1 cellular context compared by ENCODE assay signal in the genomic region with DNA sequence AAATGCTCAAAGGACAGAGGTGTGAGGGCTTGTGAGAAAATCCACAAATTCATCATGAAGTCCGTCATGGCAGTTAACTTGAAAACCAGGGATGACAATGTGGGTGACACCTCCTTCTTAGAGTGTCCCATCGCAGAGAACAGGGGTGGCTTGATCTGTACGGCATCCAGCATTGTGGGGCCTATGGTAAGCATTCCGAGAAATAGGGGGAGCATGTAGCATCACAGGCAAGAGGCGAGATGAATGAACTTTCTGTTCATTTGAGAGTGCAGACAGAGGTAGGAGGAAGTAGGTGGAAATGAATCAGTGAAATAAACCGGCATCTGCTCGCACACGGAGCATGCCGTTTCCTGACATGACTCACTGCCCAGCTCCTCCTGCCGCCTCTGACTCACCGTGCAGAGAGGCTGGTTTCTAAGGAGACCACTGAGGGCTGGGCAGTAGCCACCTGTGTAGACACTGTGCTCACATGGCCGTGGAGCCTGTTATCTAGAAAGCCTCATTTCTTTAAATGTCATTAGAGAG.
TF ChIP-seq lines count a peak whose summit lies in the region.

No MANE protein-coding gene starts in this region.

TF ChIP-seq in HEK293, 187 proteins besides CTCF, POLR2A, EP300 and RAD21 (continued from another document and continues in another):
- TF ChIP-seq ZNF692 (tag by site-specific recombination; IDR thresholded peaks at IDR 0.05) = peak; percentile 60; the same call in 1 of the 2 replicates
- no peak for TF ChIP-seq ZNF621 (tag by site-specific recombination; IDR thresholded peaks at IDR 0.05)
- no peak for TF ChIP-seq ZNF391 (tag by site-specific recombination; IDR thresholded peaks at IDR 0.05; ENCODE audit: borderline replicate concordance, low read depth)
- peak; percentile 99 for TF ChIP-seq PRDM10 (tag by site-specific recombination; IDR thresholded peaks at IDR 0.05)
- peak; percentile 55; the same call in 1 of the 2 replicates for TF ChIP-seq ZFP69B (tag by site-specific recombination; IDR thresholded peaks at IDR 0.05)
- TF ChIP-seq, protein P1, sequence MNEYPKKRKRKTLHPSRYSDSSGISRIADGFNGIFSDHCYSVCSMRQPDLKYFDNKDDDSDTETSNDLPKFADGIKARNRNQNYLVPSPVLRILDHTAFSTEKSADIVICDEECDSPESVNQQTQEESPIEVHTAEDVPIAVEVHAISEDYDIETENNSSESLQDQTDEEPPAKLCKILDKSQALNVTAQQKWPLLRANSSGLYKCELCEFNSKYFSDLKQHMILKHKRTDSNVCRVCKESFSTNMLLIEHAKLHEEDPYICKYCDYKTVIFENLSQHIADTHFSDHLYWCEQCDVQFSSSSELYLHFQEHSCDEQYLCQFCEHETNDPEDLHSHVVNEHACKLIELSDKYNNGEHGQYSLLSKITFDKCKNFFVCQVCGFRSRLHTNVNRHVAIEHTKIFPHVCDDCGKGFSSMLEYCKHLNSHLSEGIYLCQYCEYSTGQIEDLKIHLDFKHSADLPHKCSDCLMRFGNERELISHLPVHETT (tag by site-specific recombination; IDR thresholded peaks at IDR 0.05) = 0 out of 2 replicates have a peak, but pooled peaks have one; percentile 26
- TF ChIP-seq ZNF302 (tag by site-specific recombination; IDR thresholded peaks at IDR 0.05; ENCODE audit: low read depth) = no peak
- TF ChIP-seq ZBTB20 (tag by site-specific recombination; IDR thresholded peaks at IDR 0.05) = peak; percentile 91
- no peak for TF ChIP-seq ZNF140 (tag by site-specific recombination; IDR thresholded peaks at IDR 0.05)
- TF ChIP-seq, protein P2, sequence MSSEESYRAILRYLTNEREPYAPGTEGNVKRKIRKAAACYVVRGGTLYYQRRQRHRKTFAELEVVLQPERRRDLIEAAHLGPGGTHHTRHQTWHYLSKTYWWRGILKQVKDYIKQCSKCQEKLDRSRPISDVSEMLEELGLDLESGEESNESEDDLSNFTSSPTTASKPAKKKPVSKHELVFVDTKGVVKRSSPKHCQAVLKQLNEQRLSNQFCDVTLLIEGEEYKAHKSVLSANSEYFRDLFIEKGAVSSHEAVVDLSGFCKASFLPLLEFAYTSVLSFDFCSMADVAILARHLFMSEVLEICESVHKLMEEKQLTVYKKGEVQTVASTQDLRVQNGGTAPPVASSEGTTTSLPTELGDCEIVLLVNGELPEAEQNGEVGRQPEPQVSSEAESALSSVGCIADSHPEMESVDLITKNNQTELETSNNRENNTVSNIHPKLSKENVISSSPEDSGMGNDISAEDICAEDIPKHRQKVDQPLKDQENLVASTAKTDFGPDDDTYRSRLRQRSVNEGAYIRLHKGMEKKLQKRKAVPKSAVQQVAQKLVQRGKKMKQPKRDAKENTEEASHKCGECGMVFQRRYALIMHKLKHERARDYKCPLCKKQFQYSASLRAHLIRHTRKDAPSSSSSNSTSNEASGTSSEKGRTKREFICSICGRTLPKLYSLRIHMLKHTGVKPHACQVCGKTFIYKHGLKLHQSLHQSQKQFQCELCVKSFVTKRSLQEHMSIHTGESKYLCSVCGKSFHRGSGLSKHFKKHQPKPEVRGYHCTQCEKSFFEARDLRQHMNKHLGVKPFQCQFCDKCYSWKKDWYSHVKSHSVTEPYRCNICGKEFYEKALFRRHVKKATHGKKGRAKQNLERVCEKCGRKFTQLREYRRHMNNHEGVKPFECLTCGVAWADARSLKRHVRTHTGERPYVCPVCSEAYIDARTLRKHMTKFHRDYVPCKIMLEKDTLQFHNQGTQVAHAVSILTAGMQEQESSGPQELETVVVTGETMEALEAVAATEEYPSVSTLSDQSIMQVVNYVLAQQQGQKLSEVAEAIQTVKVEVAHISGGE (tag by site-specific recombination; conservative IDR thresholded peaks at IDR 0.05; ENCODE audit: low read depth) = peak; percentile 83
- TF ChIP-seq KLF9 (tag by site-specific recombination; IDR thresholded peaks at IDR 0.05; ENCODE audit: low read depth) = no peak
- peak; percentile 95 for TF ChIP-seq PRDM1 (tag by site-specific recombination; IDR thresholded peaks at IDR 0.05)
- peak; percentile 64 for TF ChIP-seq ZNF335 (tag by site-specific recombination; conservative IDR thresholded peaks at IDR 0.05)
- TF ChIP-seq ZNF239 (tag by site-specific recombination; IDR thresholded peaks at IDR 0.05) = no peak
- TF ChIP-seq ZNF394 (tag by site-specific recombination; IDR thresholded peaks at IDR 0.05; ENCODE audit: borderline replicate concordance) = peak; percentile 87
- TF ChIP-seq ZXDB (tag by site-specific recombination; IDR thresholded peaks at IDR 0.05) = 0 out of 2 replicates have a peak, but pooled peaks have one; percentile 13
- no peak for TF ChIP-seq ZNF148 (tag by site-specific recombination; IDR thresholded peaks at IDR 0.05; ENCODE audit: borderline replicate concordance)
- no peak for TF ChIP-seq ZNF146 (tag by site-specific recombination; IDR thresholded peaks at IDR 0.05)
- no peak for TF ChIP-seq ZNF791 (tag by site-specific recombination; IDR thresholded peaks at IDR 0.05)
- TF ChIP-seq ZNF24 (tag by site-specific recombination; IDR thresholded peaks at IDR 0.05) = peak; percentile 41; the same call in 1 of the 2 replicates
- no peak; the same call in 1 of the 2 replicates for TF ChIP-seq KLF10 (tag by site-specific recombination; IDR thresholded peaks at IDR 0.05)
- TF ChIP-seq ZBTB17 (tag by site-specific recombination; IDR thresholded peaks at IDR 0.05) = peak; percentile 74
- TF ChIP-seq, protein P3, sequence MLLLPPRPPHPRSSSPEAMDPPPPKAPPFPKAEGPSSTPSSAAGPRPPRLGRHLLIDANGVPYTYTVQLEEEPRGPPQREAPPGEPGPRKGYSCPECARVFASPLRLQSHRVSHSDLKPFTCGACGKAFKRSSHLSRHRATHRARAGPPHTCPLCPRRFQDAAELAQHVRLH (tag by site-specific recombination; IDR thresholded peaks at IDR 0.05) = no peak
- no peak for TF ChIP-seq BCL11B (tag by site-specific recombination; IDR thresholded peaks at IDR 0.05; ENCODE audit: low read depth)
- TF ChIP-seq ZNF280C (tag by site-specific recombination; IDR thresholded peaks at IDR 0.05) = no peak
- 0 out of 2 replicates have a peak, but pooled peaks have one; percentile 22 for TF ChIP-seq ZNF843 (tag by site-specific recombination; IDR thresholded peaks at IDR 0.05)
- TF ChIP-seq ZNF549 (tag by site-specific recombination; IDR thresholded peaks at IDR 0.05) = no peak
- TF ChIP-seq GLI2 (tag by site-specific recombination; IDR thresholded peaks at IDR 0.05; ENCODE audit: borderline replicate concordance, low read depth) = no peak
- peak; percentile 62 for TF ChIP-seq SCRT2 (tag by site-specific recombination; IDR thresholded peaks at IDR 0.05)
- TF ChIP-seq ZSCAN30 (tag by site-specific recombination; IDR thresholded peaks at IDR 0.05) = peak; percentile 66; the same call in 1 of the 2 replicates
- peak; percentile 15; the same call in 1 of the 2 replicates for TF ChIP-seq MYNN (tag by site-specific recombination; IDR thresholded peaks at IDR 0.05; ENCODE audit: borderline replicate concordance)
- TF ChIP-seq ZFHX2 (tag by site-specific recombination; conservative IDR thresholded peaks at IDR 0.05) = peak; percentile 83
- TF ChIP-seq ZNF266 (tag by site-specific recombination; IDR thresholded peaks at IDR 0.05; ENCODE audit: low read depth) = no peak
- TF ChIP-seq, protein P4, sequence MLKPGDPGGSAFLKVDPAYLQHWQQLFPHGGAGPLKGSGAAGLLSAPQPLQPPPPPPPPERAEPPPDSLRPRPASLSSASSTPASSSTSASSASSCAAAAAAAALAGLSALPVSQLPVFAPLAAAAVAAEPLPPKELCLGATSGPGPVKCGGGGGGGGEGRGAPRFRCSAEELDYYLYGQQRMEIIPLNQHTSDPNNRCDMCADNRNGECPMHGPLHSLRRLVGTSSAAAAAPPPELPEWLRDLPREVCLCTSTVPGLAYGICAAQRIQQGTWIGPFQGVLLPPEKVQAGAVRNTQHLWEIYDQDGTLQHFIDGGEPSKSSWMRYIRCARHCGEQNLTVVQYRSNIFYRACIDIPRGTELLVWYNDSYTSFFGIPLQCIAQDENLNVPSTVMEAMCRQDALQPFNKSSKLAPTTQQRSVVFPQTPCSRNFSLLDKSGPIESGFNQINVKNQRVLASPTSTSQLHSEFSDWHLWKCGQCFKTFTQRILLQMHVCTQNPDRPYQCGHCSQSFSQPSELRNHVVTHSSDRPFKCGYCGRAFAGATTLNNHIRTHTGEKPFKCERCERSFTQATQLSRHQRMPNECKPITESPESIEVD (tag by site-specific recombination; IDR thresholded peaks at IDR 0.05) = no peak
- no peak for TF ChIP-seq ZNF155 (tag by site-specific recombination; IDR thresholded peaks at IDR 0.05)
- TF ChIP-seq ZNF362 (tag by site-specific recombination; IDR thresholded peaks at IDR 0.05) = no peak
- TF ChIP-seq ZNF16 (tag by site-specific recombination; IDR thresholded peaks at IDR 0.05; ENCODE audit: low read depth) = no peak
- TF ChIP-seq ZBTB7A (tag by site-specific recombination; IDR thresholded peaks at IDR 0.05; ENCODE audit: low read depth) = no peak
